In genomic region chr7:2622869-2623697, GRCh38 we compare ENCODE assay signal across 1 cellular context.
TF ChIP-seq lines count a peak whose summit lies in the region.

No MANE protein-coding gene starts in this region.

TF ChIP-seq in H1, 55 proteins besides CTCF, POLR2A, EP300 and RAD21:
- no peak for TF ChIP-seq POLR2AphosphoS5 (IDR thresholded peaks at IDR 0.05; ENCODE audit: low read depth, low read length)
- no peak for TF ChIP-seq ZNF274 (IDR thresholded peaks at IDR 0.05; ENCODE audit: borderline replicate concordance, extremely low read depth, low read length)
- no peak for TF ChIP-seq MAX (IDR thresholded peaks at IDR 0.05)
- no peak for TF ChIP-seq JUND (IDR thresholded peaks at IDR 0.05; ENCODE audit: low read length)
- no peak for TF ChIP-seq RFX5 (IDR thresholded peaks at IDR 0.05; ENCODE audit: borderline replicate concordance, low read depth, low read length)
- TF ChIP-seq RBBP5 (IDR thresholded peaks at IDR 0.05; ENCODE audit: borderline replicate concordance, low read depth, low read length): no peak
- TF ChIP-seq CREB1 (IDR thresholded peaks at IDR 0.05): no peak
- no peak for TF ChIP-seq TAF7 (optimal IDR thresholded peaks at IDR 0.05; ENCODE audit: borderline replicate concordance, low read depth, low read length)
- TF ChIP-seq SIX5 (IDR thresholded peaks at IDR 0.05; ENCODE audit: low read depth, low read length): no peak
- no peak for TF ChIP-seq CTBP2 (IDR thresholded peaks at IDR 0.05; ENCODE audit: borderline replicate concordance, insufficient read depth, insufficient read length, low read length)
